Comparison of ENCODE assay signal across 8 cellular contexts in the genomic region with DNA sequence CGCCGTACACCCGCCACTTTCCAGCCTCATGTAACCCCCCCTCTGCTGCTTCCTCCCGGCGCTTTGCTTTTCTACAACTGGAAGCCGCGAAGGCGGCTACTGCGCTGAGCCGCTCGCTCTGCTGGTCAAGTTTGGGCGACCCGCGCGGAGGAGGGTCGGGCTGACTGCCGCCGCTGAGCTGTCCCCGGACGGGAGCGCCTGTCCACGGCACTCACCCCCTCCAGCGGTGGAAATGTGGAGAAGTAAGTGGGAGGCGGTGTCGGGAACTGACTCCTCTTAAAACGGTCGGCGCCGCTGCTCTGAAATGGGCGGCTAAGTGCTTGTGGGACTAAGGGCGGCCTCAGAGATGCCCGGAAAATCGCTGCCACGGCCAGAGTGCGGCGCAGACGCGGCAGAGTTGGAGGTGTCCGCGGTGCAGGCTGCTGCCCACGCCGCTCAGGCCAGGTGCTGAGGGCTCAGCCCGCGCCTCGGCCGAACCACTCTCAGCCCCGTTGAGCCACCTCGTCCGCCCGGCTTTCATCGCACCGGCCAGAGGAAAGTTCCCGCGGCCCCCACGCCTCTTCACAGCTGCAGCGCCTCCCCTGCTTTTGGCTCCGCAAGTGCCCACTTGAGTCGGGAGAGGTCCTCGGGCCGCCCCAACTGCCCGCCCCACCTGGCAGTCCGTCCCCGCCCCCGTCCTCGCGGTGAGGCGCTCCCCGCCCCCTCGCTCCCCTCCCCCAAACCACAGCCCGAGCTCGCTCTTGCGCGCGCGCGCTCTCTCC. TPM values are rescaled to one million over a fixed set of nuclear protein-coding genes. Genes with fewer than 3 reads are reported as not detected.
DNase-seq lines count a peak whose midpoint lies in the region; ATAC-seq and TF ChIP-seq lines count a peak whose summit lies in the region.

No MANE protein-coding gene starts in this region.

- no peak overlapping the region for H4K91ac ChIP-seq in neuronal stem cell (ENCODE audit: low read depth, low read length, poor library complexity)

- no peaks in the 10 kb centered on the region for H3K9me3 ChIP-seq in gastroesophageal sphincter
- no peaks in the 10 kb centered on the region for H3K9me3 ChIP-seq in neuronal stem cell (replicated peaks in 1 of 2; ENCODE audit: control insufficient read depth in 2 of 2, insufficient read depth in 1 of 2, low read depth in 1 of 2, low read length in 2 of 2)

- no peak overlapping the region for H2AK5ac ChIP-seq in neuronal stem cell (ENCODE audit: low read depth, low read length)

- peak overlapping the region; percentile 98 for H3K4me2 ChIP-seq in neuronal stem cell (ENCODE audit: insufficient read depth, low read length, poor library complexity, severe bottlenecking)

- no peaks in the 10 kb centered on the region for H3K36me3 ChIP-seq in gastroesophageal sphincter
- no peaks in the 10 kb centered on the region for H3K36me3 ChIP-seq in neuronal stem cell (replicated peaks in 1 of 2; ENCODE audit: control insufficient read depth in 2 of 2, insufficient read depth in 2 of 2, low read length in 2 of 2)

- DNase-seq in NCI-H2029 (lab: John Stamatoyannopoulos, UW), result peak; percentile 61
- no peak for DNase-seq in NCI-H2029 treated with DMSO at 0.1 percent for 48 hours (lab: John Stamatoyannopoulos, UW)
- DNase-seq in activated CD8-positive, alpha-beta memory T cell treated with anti-CD3 and anti-CD28 coated beads, Interleukin-2, amount 50 U/mL, for 48 hours, result peak; percentile 57
- DNase-seq in neuronal stem cell (ENCODE audit: low spot score), result peak; percentile 57

- no peaks in the 10 kb centered on the region for H3K79me1 ChIP-seq in neuronal stem cell (ENCODE audit: low read depth, low read length)

- TF ChIP-seq EP300 in gastroesophageal sphincter (IDR thresholded peaks at IDR 0.05), result no peak

- WGBS in gastroesophageal sphincter (ENCODE audit: low coverage in 1 of 2), 2 donors, result no CpG with 5 or more reads among the region's 76 CpGs
- WGBS in neuronal stem cell (ENCODE audit: extremely low coverage in 2 of 2, insufficient read length in 2 of 2, insufficient replicate concordance in 1 of 2), 2 donors, result no CpG with 5 or more reads among the region's 76 CpGs

- H3K27ac ChIP-seq in gastroesophageal sphincter (peak overlapping the region in 3 of 4 donors; percentile 74 to 79 (median 77)), neuronal stem cell (replicated peaks; ENCODE audit: low read length) (no peak overlapping the region)

- H3K9ac ChIP-seq in neuronal stem cell (ENCODE audit: low read depth, low read length, poor library complexity), result peak overlapping the region; percentile 90

- peak overlapping the region; percentile 91 for H3K18ac ChIP-seq in neuronal stem cell (ENCODE audit: low read length)

- H3K23ac ChIP-seq in neuronal stem cell (ENCODE audit: low read depth, low read length, poor library complexity), result peak overlapping the region; percentile 55

- H3K4me1 ChIP-seq in gastroesophageal sphincter, result peaks cover 0 to 33% (median 0%) of the 10 kb centered on the region in 3 donors
- H3K4me1 ChIP-seq in neuronal stem cell (ENCODE audit: control insufficient read depth in 2 of 2, insufficient read depth in 1 of 2, low read depth in 1 of 2, low read length in 2 of 2), result peaks cover 0 to 7% of the 10 kb centered on the region in 2 donors

- ATAC-seq in GM21786 (IDR thresholded peaks at IDR 0.05; ENCODE audit: unreplicated experiment), result peak; percentile 24
- peak; percentile 77 for ATAC-seq in gastroesophageal sphincter
- no peak for ATAC-seq in GM21360 (IDR thresholded peaks at IDR 0.05; ENCODE audit: unreplicated experiment)

- peak; percentile 36 for TF ChIP-seq CTCF in LNCAP (IDR thresholded peaks at IDR 0.05)
- peak in 2 of 4 experiments; percentile 22 to 30 for TF ChIP-seq CTCF in gastroesophageal sphincter (IDR thresholded peaks at IDR 0.05)

- no peak for TF ChIP-seq POLR2A in gastroesophageal sphincter (IDR thresholded peaks at IDR 0.05)

- peak overlapping the region; percentile 39 for H2BK5ac ChIP-seq in neuronal stem cell (ENCODE audit: low read length)

- peak overlapping the region; percentile 75 for H2BK15ac ChIP-seq in neuronal stem cell (ENCODE audit: low read length)

- H3K14ac ChIP-seq in neuronal stem cell (ENCODE audit: low read length), result no peak overlapping the region

- peaks cover 9% of the 10 kb centered on the region for H3K27me3 ChIP-seq in gastroesophageal sphincter
- peaks cover 0 to 19% (median 12%) of the 10 kb centered on the region in 3 experiments for H3K27me3 ChIP-seq in neuronal stem cell (ENCODE audit: control insufficient read depth in 3 of 3, insufficient read depth in 3 of 3, low read depth in 1 of 3, low read length in 3 of 3)

- H2AFZ ChIP-seq in neuronal stem cell (ENCODE audit: low read length), result peak overlapping the region; percentile 100

- H3K4me3 ChIP-seq in gastroesophageal sphincter, result peak overlapping the region; percentile 30 to 68
- H3K4me3 ChIP-seq in neuronal stem cell (ENCODE audit: low read length in 2 of 2), result peak overlapping the region; percentile 72 to 92

- no peak overlapping the region for H4K8ac ChIP-seq in neuronal stem cell (ENCODE audit: low read depth, low read length)

- H2BK120ac ChIP-seq in neuronal stem cell (ENCODE audit: low read depth, low read length), result peak overlapping the region; percentile 87

- H2BK12ac ChIP-seq in neuronal stem cell (ENCODE audit: low read length), result peak overlapping the region; percentile 58

- no peak overlapping the region for H3K4ac ChIP-seq in neuronal stem cell (ENCODE audit: low read length)

RNA-seq across cellular contexts. Expression of a gene that starts 0.4 kb away (rescaled TPM):
- total RNA-seq in gastroesophageal sphincter, result 1 to 10 TPM; 1.6 to 4.2 (median 2.9) TPM
- 0.39 TPM for polyA plus RNA-seq in neuronal stem cell (2013, experiment 1 of 2)
- polyA plus RNA-seq in neuronal stem cell (2013, experiment 2 of 2), result 0.25 TPM
